Comparison of ENCODE assay signal across 3 cellular contexts in the genomic region with DNA sequence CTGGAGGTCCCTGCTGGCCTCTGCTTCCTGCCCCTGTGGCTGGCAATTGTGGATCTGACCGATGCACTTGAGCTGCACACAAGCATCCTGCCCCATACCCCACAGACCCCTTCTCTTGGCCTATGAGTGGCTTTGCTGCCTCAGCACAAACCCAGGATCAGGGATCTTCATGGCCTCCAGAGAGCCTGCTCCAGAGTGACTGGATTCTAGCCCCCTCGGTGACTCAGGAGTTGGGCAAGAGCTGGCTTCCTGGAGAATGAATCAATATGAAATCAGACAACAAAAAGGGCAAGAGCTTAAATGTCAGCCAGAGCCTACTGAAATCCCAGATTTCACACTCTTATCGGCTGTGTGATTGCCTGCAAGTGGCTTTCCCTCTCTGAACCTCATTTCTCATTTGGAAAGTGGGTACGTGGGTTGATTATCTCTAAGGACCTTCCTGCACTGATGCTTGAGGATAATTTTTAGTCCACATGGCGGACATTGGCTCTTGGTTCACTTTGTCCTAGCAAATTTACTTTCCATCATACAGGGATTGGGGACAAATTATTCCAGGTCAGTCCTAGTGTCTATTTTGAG.
TF ChIP-seq lines count a peak whose summit lies in the region.

No MANE protein-coding gene starts in this region.

TF ChIP-seq in IMR-90, 13 proteins besides CTCF, POLR2A, EP300 and RAD21:
- TF ChIP-seq MAZ (IDR thresholded peaks at IDR 0.05; ENCODE audit: borderline replicate concordance, low read depth, low read length) (peak; percentile 99), BHLHE40 (IDR thresholded peaks at IDR 0.05; ENCODE audit: low read depth, low read length) (peak; percentile 62), RFX5 (IDR thresholded peaks at IDR 0.05; ENCODE audit: low read depth, low read length) (no peak), CEBPB (IDR thresholded peaks at IDR 0.05; ENCODE audit: low read depth, low read length) (peak; percentile 99), CHD1 (IDR thresholded peaks at IDR 0.05; ENCODE audit: low read depth, low read length) (no peak), MXI1 (IDR thresholded peaks at IDR 0.05; ENCODE audit: borderline replicate concordance, low read depth, low read length) (no peak), NFE2L2 (IDR thresholded peaks at IDR 0.05; ENCODE audit: low read depth, low read length) (peak; percentile 55; the same call in 1 of the 2 replicates), FOS (IDR thresholded peaks at IDR 0.05; ENCODE audit: low read depth, low read length) (peak; percentile 99), ELK1 (IDR thresholded peaks at IDR 0.05; ENCODE audit: borderline replicate concordance, low read depth, low read length) (no peak), RCOR1 (IDR thresholded peaks at IDR 0.05; ENCODE audit: insufficient replicate concordance, low read length) (peak; percentile 89), SMC3 (IDR thresholded peaks at IDR 0.05; ENCODE audit: low read depth, low read length) (no peak), MAFK (IDR thresholded peaks at IDR 0.05; ENCODE audit: low read depth, low read length) (peak; percentile 96)
- TF ChIP-seq, protein P1, sequence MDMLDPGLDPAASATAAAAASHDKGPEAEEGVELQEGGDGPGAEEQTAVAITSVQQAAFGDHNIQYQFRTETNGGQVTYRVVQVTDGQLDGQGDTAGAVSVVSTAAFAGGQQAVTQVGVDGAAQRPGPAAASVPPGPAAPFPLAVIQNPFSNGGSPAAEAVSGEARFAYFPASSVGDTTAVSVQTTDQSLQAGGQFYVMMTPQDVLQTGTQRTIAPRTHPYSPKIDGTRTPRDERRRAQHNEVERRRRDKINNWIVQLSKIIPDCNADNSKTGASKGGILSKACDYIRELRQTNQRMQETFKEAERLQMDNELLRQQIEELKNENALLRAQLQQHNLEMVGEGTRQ (IDR thresholded peaks at IDR 0.05; ENCODE audit: low read depth, low read length) = no peak

TF ChIP-seq in K562, 482 proteins besides CTCF, POLR2A, EP300 and RAD21:
- TF ChIP-seq ZNF239 (CRISPR knock-in tag; IDR thresholded peaks at IDR 0.05) (no peak), ZNF785 (CRISPR knock-in tag; IDR thresholded peaks at IDR 0.05) (no peak), ZFP36 (IDR thresholded peaks at IDR 0.05; ENCODE audit: low read depth, low read length, partially characterized antibody) (peak; percentile 27), RBM25 (IDR thresholded peaks at IDR 0.05; ENCODE audit: low read depth, low read length, severe bottlenecking) (peak; percentile 2), NONO (IDR thresholded peaks at IDR 0.05; ENCODE audit: low read depth in 2 of 2, low read length in 1 of 2) (no peak), HLTF (IDR thresholded peaks at IDR 0.05) (no peak), PRPF4 (IDR thresholded peaks at IDR 0.05; ENCODE audit: insufficient read depth, low read depth, low read length, poor library complexity, severe bottlenecking) (no peak), HNRNPUL1 (IDR thresholded peaks at IDR 0.05; ENCODE audit: low read length) (no peak)

TF ChIP-seq in HepG2, 621 proteins besides CTCF, POLR2A, EP300 and RAD21:
- TF ChIP-seq, protein P2, sequence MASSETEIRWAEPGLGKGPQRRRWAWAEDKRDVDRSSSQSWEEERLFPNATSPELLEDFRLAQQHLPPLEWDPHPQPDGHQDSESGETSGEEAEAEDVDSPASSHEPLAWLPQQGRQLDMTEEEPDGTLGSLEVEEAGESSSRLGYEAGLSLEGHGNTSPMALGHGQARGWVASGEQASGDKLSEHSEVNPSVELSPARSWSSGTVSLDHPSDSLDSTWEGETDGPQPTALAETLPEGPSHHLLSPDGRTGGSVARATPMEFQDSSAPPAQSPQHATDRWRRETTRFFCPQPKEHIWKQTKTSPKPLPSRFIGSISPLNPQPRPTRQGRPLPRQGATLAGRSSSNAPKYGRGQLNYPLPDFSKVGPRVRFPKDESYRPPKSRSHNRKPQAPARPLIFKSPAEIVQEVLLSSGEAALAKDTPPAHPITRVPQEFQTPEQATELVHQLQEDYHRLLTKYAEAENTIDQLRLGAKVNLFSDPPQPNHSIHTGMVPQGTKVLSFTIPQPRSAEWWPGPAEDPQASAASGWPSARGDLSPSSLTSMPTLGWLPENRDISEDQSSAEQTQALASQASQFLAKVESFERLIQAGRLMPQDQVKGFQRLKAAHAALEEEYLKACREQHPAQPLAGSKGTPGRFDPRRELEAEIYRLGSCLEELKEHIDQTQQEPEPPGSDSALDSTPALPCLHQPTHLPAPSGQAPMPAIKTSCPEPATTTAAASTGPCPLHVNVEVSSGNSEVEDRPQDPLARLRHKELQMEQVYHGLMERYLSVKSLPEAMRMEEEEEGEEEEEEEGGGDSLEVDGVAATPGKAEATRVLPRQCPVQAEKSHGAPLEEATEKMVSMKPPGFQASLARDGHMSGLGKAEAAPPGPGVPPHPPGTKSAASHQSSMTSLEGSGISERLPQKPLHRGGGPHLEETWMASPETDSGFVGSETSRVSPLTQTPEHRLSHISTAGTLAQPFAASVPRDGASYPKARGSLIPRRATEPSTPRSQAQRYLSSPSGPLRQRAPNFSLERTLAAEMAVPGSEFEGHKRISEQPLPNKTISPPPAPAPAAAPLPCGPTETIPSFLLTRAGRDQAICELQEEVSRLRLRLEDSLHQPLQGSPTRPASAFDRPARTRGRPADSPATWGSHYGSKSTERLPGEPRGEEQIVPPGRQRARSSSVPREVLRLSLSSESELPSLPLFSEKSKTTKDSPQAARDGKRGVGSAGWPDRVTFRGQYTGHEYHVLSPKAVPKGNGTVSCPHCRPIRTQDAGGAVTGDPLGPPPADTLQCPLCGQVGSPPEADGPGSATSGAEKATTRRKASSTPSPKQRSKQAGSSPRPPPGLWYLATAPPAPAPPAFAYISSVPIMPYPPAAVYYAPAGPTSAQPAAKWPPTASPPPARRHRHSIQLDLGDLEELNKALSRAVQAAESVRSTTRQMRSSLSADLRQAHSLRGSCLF (CRISPR knock-in tag; IDR thresholded peaks at IDR 0.05; ENCODE audit: borderline replicate concordance) = no peak
- TF ChIP-seq, protein P3, sequence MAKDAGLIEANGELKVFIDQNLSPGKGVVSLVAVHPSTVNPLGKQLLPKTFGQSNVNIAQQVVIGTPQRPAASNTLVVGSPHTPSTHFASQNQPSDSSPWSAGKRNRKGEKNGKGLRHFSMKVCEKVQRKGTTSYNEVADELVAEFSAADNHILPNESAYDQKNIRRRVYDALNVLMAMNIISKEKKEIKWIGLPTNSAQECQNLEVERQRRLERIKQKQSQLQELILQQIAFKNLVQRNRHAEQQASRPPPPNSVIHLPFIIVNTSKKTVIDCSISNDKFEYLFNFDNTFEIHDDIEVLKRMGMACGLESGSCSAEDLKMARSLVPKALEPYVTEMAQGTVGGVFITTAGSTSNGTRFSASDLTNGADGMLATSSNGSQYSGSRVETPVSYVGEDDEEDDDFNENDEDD (CRISPR knock-in tag; IDR thresholded peaks at IDR 0.05; ENCODE audit: borderline replicate concordance) = no peak
- no peak for TF ChIP-seq NFATC3 (CRISPR knock-in tag; IDR thresholded peaks at IDR 0.05)
- peak; percentile 43; the same call in 1 of the 2 replicates for TF ChIP-seq ZNF768 (CRISPR knock-in tag; IDR thresholded peaks at IDR 0.05)
- peak; percentile 72 for TF ChIP-seq MAFF (IDR thresholded peaks at IDR 0.05; ENCODE audit: low read depth, low read length)
- peak; percentile 66; the same call in 1 of the 2 replicates for TF ChIP-seq CEBPB (IDR thresholded peaks at IDR 0.05; ENCODE audit: borderline replicate concordance, low read depth, low read length)
- TF ChIP-seq SMAD1 (CRISPR knock-in tag; IDR thresholded peaks at IDR 0.05; ENCODE audit: borderline replicate concordance, low read depth) = no peak
- TF ChIP-seq ZBTB26 (CRISPR knock-in tag; IDR thresholded peaks at IDR 0.05; ENCODE audit: borderline replicate concordance) = peak; percentile 79
- TF ChIP-seq KDM4B (CRISPR knock-in tag; IDR thresholded peaks at IDR 0.05) = no peak
- no peak for TF ChIP-seq MBD4 (IDR thresholded peaks at IDR 0.05; ENCODE audit: borderline replicate concordance, low read length)
- peak; percentile 72 for TF ChIP-seq FOSL2 (CRISPR knock-in tag; IDR thresholded peaks at IDR 0.05)
- peak; percentile 69 to 86 for TF ChIP-seq MAFK (conservative IDR thresholded peaks at IDR 0.05 in 1 of 2, IDR thresholded peaks at IDR 0.05 in 1 of 2; ENCODE audit: low read length in 2 of 2)
- TF ChIP-seq, protein P4, sequence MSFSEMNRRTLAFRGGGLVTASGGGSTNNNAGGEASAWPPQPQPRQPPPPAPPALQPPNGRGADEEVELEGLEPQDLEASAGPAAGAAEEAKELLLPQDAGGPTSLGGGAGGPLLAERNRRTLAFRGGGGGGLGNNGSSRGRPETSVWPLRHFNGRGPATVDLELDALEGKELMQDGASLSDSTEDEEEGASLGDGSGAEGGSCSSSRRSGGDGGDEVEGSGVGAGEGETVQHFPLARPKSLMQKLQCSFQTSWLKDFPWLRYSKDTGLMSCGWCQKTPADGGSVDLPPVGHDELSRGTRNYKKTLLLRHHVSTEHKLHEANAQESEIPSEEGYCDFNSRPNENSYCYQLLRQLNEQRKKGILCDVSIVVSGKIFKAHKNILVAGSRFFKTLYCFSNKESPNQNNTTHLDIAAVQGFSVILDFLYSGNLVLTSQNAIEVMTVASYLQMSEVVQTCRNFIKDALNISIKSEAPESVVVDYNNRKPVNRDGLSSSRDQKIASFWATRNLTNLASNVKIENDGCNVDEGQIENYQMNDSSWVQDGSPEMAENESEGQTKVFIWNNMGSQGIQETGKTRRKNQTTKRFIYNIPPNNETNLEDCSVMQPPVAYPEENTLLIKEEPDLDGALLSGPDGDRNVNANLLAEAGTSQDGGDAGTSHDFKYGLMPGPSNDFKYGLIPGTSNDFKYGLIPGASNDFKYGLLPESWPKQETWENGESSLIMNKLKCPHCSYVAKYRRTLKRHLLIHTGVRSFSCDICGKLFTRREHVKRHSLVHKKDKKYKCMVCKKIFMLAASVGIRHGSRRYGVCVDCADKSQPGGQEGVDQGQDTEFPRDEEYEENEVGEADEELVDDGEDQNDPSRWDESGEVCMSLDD (CRISPR knock-in tag; IDR thresholded peaks at IDR 0.05; ENCODE audit: borderline replicate concordance) = no peak
- TF ChIP-seq SIX1 (CRISPR knock-in tag; IDR thresholded peaks at IDR 0.05; ENCODE audit: borderline replicate concordance) = no peak
TF ChIP-seq in HepG2: peak in this region for 6.
